ENCODE assay signal across 9 cellular contexts in genomic region chr10:26445411-26446031, GRCh38. TPM values are rescaled to one million over a fixed set of nuclear protein-coding genes. Genes with fewer than 3 reads are reported as not detected.
DNase-seq lines count a peak whose midpoint lies in the region; ATAC-seq and TF ChIP-seq lines count a peak whose summit lies in the region.
"Had no signal": no experiment of that assay in that cellular context is flagged by ENCODE, and none has a peak within 500 bp of the region (broad histone marks: within the 10 kb centered on the region; RNA-seq: fewer than 3 reads in every experiment).

No MANE protein-coding gene starts in this region.

- H3K4me3 Mint-ChIP-seq in activated B cell treated with CpG ODN at 0.5 μM for 24 hours: peak overlapping the region; percentile 33

- DNase-seq in AG10803 (ENCODE audit: low read depth) (peak; percentile 39), ELR (ENCODE audit: low read depth) (peak; percentile 29), activated B cell treated with CpG ODN at 0.5 μM for 24 hours (no peak), left lung (no peak), right cardiac atrium (no peak), 8988T (no peak), retina (no peak)
- DNase-seq: NCI-H187 had no signal

- CTCF ChIA-PET in activated B cell treated with CpG ODN at 0.5 μM for 24 hours (lab: Charles Lee): no interaction called here

- H3K9me3 ChIP-seq in left lung (no peaks in the 10 kb centered on the region), right cardiac atrium (ENCODE audit: control insufficient read depth, low read length) (no peaks in the 10 kb centered on the region)

- H3K27ac Mint-ChIP-seq in activated B cell treated with CpG ODN at 0.5 μM for 24 hours: peak overlapping the region; percentile 90

- no peaks in the 10 kb centered on the region for H3K9me3 Mint-ChIP-seq in activated B cell treated with CpG ODN at 0.5 μM for 24 hours

- intact Hi-C loops in activated B cell treated with CpG ODN at 0.5 μM for 24 hours (cut with micrococcal nuclease): loop anchor here (2.0 to 5.0 kb wide), 2 partner anchors 15 to 797 kb away; partner anchors contain the start of gene ACBD5
- intact Hi-C loops in left lung (cut with DNase I): no loop called here
- intact Hi-C loops in right cardiac atrium (cut with DNase I): no loop called here

- H3K36me3 ChIP-seq in left lung: no peaks in the 10 kb centered on the region

- H3K27me3 Mint-ChIP-seq in activated B cell treated with CpG ODN at 0.5 μM for 24 hours: no peaks in the 10 kb centered on the region

- POLR2A ChIA-PET in activated B cell treated with CpG ODN at 0.5 μM for 24 hours (lab: Charles Lee): interaction anchor here (0.7 to 4.6 kb wide), 5 partner anchors 7 to 37 kb away, joined by 3 to 39 read pairs (median 8); partner anchors contain the start of gene APBB1IP

- peaks cover 89% of the 10 kb centered on the region for H3K4me1 Mint-ChIP-seq in activated B cell treated with CpG ODN at 0.5 μM for 24 hours

- WGBS in right cardiac atrium: 78% methylated on average over 8 of the region's 8 CpGs

- H3K4me1 ChIP-seq in left lung: peaks cover 0 to 71% of the 10 kb centered on the region in 2 donors
- H3K4me1 ChIP-seq in right cardiac atrium (ENCODE audit: control insufficient read depth, insufficient read depth, low read length): no peaks in the 10 kb centered on the region

- H3K27me3 ChIP-seq in left lung (no peaks in the 10 kb centered on the region), right cardiac atrium (ENCODE audit: control insufficient read depth, insufficient read depth) (no peaks in the 10 kb centered on the region)

- H3K4me3 ChIP-seq in AG10803 (ENCODE audit: low read length): no peak overlapping the region
- no peak overlapping the region for H3K4me3 ChIP-seq in left lung
- H3K4me3 ChIP-seq in right cardiac atrium (ENCODE audit: low read length): no peak overlapping the region

- peaks cover 44% of the 10 kb centered on the region for H3K36me3 Mint-ChIP-seq in activated B cell treated with CpG ODN at 0.5 μM for 24 hours (ENCODE audit: low read depth)

- H3K27ac ChIP-seq in left lung (peak overlapping the region in 1 of 2 donors; percentile 51), right cardiac atrium (ENCODE audit: low read length) (no peak overlapping the region)

- ATAC-seq in activated B cell treated with CpG ODN at 0.5 μM for 24 hours (ENCODE audit: low read depth): no peak
- peak; percentile 88 for ATAC-seq in left lung
- ATAC-seq in right cardiac atrium: no peak
- ATAC-seq in HG02840 (IDR thresholded peaks at IDR 0.05; ENCODE audit: low FRiP score, unreplicated experiment): no peak

- TF ChIP-seq CTCF in AG10803 (conservative IDR thresholded peaks at IDR 0.05; ENCODE audit: low read length) (no peak), activated B cell treated with CpG ODN at 0.5 μM for 24 hours (IDR thresholded peaks at IDR 0.05) (no peak), left lung (IDR thresholded peaks at IDR 0.05) (no peak)

RNA-seq across cellular contexts. Expression of gene APBB1IP, which starts 7.4 kb away (rescaled TPM):
- total RNA-seq in activated B cell treated with CpG ODN at 0.5 μM for 24 hours: 79.1 and 85.5 TPM in 2 replicates
- total RNA-seq in left lung: 10 to 100 TPM; 14.3 to 50.0 TPM
- 1 to 10 TPM; 5.2 to 8.4 (median 6.9) TPM for total RNA-seq in right cardiac atrium
- polyA plus RNA-seq in right cardiac atrium: 2.8 TPM

Comparison
In these comparisons a context has a peak if more than half of its experiments do, and no peak if none do; other contexts are left out.
1. DNase-seq: peak in AG10803 (single experiment) and ELR (single experiment); none in activated B cell treated with CpG ODN at 0.5 μM for 24 hours (single experiment), left lung (0 of 2), right cardiac atrium (0 of 3), 8988T (single experiment) and retina (single experiment).